Comparison of ENCODE assay signal across 1 cellular context in genomic region chr19:1758231-1758577, GRCh38.
TF ChIP-seq lines count a peak whose summit lies in the region.

No MANE protein-coding gene starts in this region.

TF ChIP-seq in A549, 52 proteins besides CTCF, POLR2A, EP300 and RAD21 (continued from another document):
- TF ChIP-seq EHF (CRISPR knock-in tag; IDR thresholded peaks at IDR 0.05) (no peak), PHF8 (IDR thresholded peaks at IDR 0.05; ENCODE audit: borderline replicate concordance, low read depth) (no peak), RFX5 (IDR thresholded peaks at IDR 0.05) (no peak), RCOR1 (IDR thresholded peaks at IDR 0.05; ENCODE audit: low read depth, low read length) (no peak)
